ENCODE assay signal across 9 cellular contexts in genomic region chr19:50330365-50331078, GRCh38. TPM values are rescaled to one million over a fixed set of nuclear protein-coding genes. Genes with fewer than 3 reads are reported as not detected.
DNase-seq lines count a peak whose midpoint lies in the region; ATAC-seq, FAIRE-seq and TF ChIP-seq lines count a peak whose summit lies in the region.
"Had no signal": no experiment of that assay in that cellular context is flagged by ENCODE, and none has a peak within 500 bp of the region (broad histone marks: within the 10 kb centered on the region; RNA-seq: fewer than 3 reads in every experiment).

No MANE protein-coding gene starts in this region.

- peak overlapping the region; percentile 63 to 78 for H3K27ac ChIP-seq in A549
- H3K27ac ChIP-seq in SU-DHL-6 (ENCODE audit: low read depth, low read length) = peak overlapping the region; percentile 90
- peak overlapping the region; percentile 83 for H3K27ac ChIP-seq in skeletal muscle tissue (ENCODE audit: low read depth, low read length)

- peak; percentile 25; the same call in 1 of the 2 replicates for TF ChIP-seq POLR2A in A549 (IDR thresholded peaks at IDR 0.05; ENCODE audit: low read length)

- H3K9me3 ChIP-seq in A549 = 0 out of 3 replicates have a peak, but pooled peaks cover 3% of the 10 kb centered on the region
- H3K9me3 ChIP-seq in SU-DHL-6 (ENCODE audit: insufficient read depth, low read length) = no peaks in the 10 kb centered on the region
- H3K9me3 ChIP-seq in adipocyte (ENCODE audit: control insufficient read depth, low read length) = no peaks in the 10 kb centered on the region
- H3K9me3 ChIP-seq in skeletal muscle tissue (ENCODE audit: control insufficient read depth in 3 of 3, low read length in 3 of 3) = no peaks in the 10 kb centered on the region

- ATAC-seq in A549 = peak; percentile 33 to 74
- ATAC-seq in GM19397 (IDR thresholded peaks at IDR 0.05; ENCODE audit: unreplicated experiment) = no peak

- peak overlapping the region; percentile 60 for H3K4me3 ChIP-seq in A549
- H3K4me3 ChIP-seq in SU-DHL-6 (ENCODE audit: insufficient read depth, low read length, poor library complexity, severe bottlenecking) = peak overlapping the region; percentile 57
- no peak overlapping the region for H3K4me3 ChIP-seq in adipocyte (ENCODE audit: low read length)
- peak overlapping the region; percentile 66 to 76 (median 67) for H3K4me3 ChIP-seq in skeletal muscle tissue (ENCODE audit: low read length in 3 of 3)

- H3K79me2 ChIP-seq in SU-DHL-6 (ENCODE audit: insufficient read depth, low read length) = 0 out of 2 replicates have a peak, but pooled peaks cover 3% of the 10 kb centered on the region

- H3K4me2 ChIP-seq in A549 (peak overlapping the region; percentile 99), SU-DHL-6 (ENCODE audit: low read depth, low read length, poor library complexity, severe bottlenecking) (peak overlapping the region; percentile 68)

- 4% methylated on average over 45 of the region's 48 CpGs for WGBS in A549 (ENCODE audit: missing lambda C conversion rate)

- no peak overlapping the region for H2AFZ ChIP-seq in SU-DHL-6 (ENCODE audit: low read depth, low read length, severe bottlenecking)

- no peaks in the 10 kb centered on the region for H3K9me2 ChIP-seq in SU-DHL-6 (replicated peaks; ENCODE audit: insufficient read depth, low read length)

- H3K9ac ChIP-seq in SU-DHL-6 (ENCODE audit: low read length) (peak overlapping the region; percentile 63), adipocyte (ENCODE audit: low read length) (no peak overlapping the region), skeletal muscle tissue (ENCODE audit: low read depth in 1 of 3, low read length in 3 of 3) (peak overlapping the region; percentile 48 to 74 (median 61))

- TF ChIP-seq EP300 in A549 (IDR thresholded peaks at IDR 0.05) = no peak

- H3K4me1 ChIP-seq in A549 (peaks cover 42% of the 10 kb centered on the region), adipocyte (ENCODE audit: control insufficient read depth, insufficient read depth, low read length) (peaks cover 13% of the 10 kb centered on the region), skeletal muscle tissue (ENCODE audit: control insufficient read depth in 3 of 3, insufficient read depth in 3 of 3, low read length in 3 of 3) (peaks cover 41 to 62% (median 52%) of the 10 kb centered on the region in 3 donors)

- TF ChIP-seq RAD21 in A549 (conservative IDR thresholded peaks at IDR 0.05 in 1 of 2, IDR thresholded peaks at IDR 0.05 in 1 of 2) = no peak

- H3K36me3 ChIP-seq in SU-DHL-6 (ENCODE audit: low read length) = 0 out of 2 replicates have a peak, but pooled peaks cover 8% of the 10 kb centered on the region
- H3K36me3 ChIP-seq in adipocyte (ENCODE audit: control insufficient read depth, insufficient read depth, low read length, severe bottlenecking) = no peaks in the 10 kb centered on the region
- H3K36me3 ChIP-seq in skeletal muscle tissue (ENCODE audit: control insufficient read depth in 3 of 3, insufficient read depth in 3 of 3, low read length in 3 of 3) = no peaks in the 10 kb centered on the region

- POLR2A ChIA-PET in A549 (lab: Yijun Ruan, JAX) = no interaction called here

- H4K20me1 ChIP-seq in SU-DHL-6 (ENCODE audit: low read depth, low read length) = 0 out of 2 replicates have a peak, but pooled peaks cover 9% of the 10 kb centered on the region

- peak; percentile 87 to 94 for DNase-seq in A549 (ENCODE audit: low read depth in 1 of 2, low spot score in 1 of 2)
- DNase-seq in GM19238 (ENCODE audit: insufficient read length, low spot score) = peak; percentile 72
- DNase-seq in NAMALWA (ENCODE audit: low spot score) = peak; percentile 92
- peak; percentile 49 for DNase-seq in adipocyte (ENCODE audit: low read depth)
- peak; percentile 76 for DNase-seq in iPS-NIHi11 (ENCODE audit: low spot score)

- no peak for TF ChIP-seq CTCF in A549 (IDR thresholded peaks at IDR 0.05)
- TF ChIP-seq CTCF in SU-DHL-6 (IDR thresholded peaks at IDR 0.05; ENCODE audit: insufficient read depth, low read length, poor library complexity, severe bottlenecking) = no peak

- peaks cover 46% of the 10 kb centered on the region for H3F3A ChIP-seq in SU-DHL-6 (ENCODE audit: insufficient read depth)

- FAIRE-seq in A549 (lab: Jason Lieb, UNC) = no peak
- FAIRE-seq: G401.6 had no signal

- CTCF ChIA-PET in A549 (lab: Yijun Ruan, JAX) = interaction anchor here (1.1 to 1.7 kb wide), 3 partner anchors 38 to 194 kb away, joined by 4 to 6 read pairs (median 4); no protein-coding TSS in a partner anchor

- H3K27me3 ChIP-seq in SU-DHL-6 (ENCODE audit: low read length) (no peaks in the 10 kb centered on the region), adipocyte (replicated peaks; ENCODE audit: control insufficient read depth, insufficient read depth, low read length) (peaks cover 44% of the 10 kb centered on the region), skeletal muscle tissue (ENCODE audit: control insufficient read depth in 3 of 3, insufficient read depth in 3 of 3, low read length in 3 of 3) (peaks cover 14 to 36% (median 32%) of the 10 kb centered on the region in 3 donors)

TF ChIP-seq in A549, 52 proteins besides CTCF, POLR2A, EP300 and RAD21:
- TF ChIP-seq JUN (IDR thresholded peaks at IDR 0.05) (no peak), NFE2L2 (conservative IDR thresholded peaks at IDR 0.05; ENCODE audit: low read length) (no peak)

RNA-seq across cellular contexts. Expression of gene KCNC3, which starts 1.3 kb away (rescaled TPM):
- 0.17 and 0.32 TPM in 2 replicates for polyA plus RNA-seq in A549 (2011; rRNA removed)
- 0.30 and 0.41 TPM in 2 replicates for polyA plus RNA-seq in A549 (2012; cell fraction: cytosol; rRNA removed)
- polyA plus RNA-seq in A549 (2012; cell fraction: nucleus; rRNA removed) = 1.3 and 1.5 TPM in 2 replicates
- 1.0 to 1.7 TPM (median 1.4 TPM) in 3 replicates for polyA plus RNA-seq in A549 (2017; fragmentation: RNase III; extraction: RNeasy Plus Mini Kit Qiagen cat#74134 plus additional on column Dnase treatment)
- polyA minus RNA-seq in A549 (2011; rRNA and poly(A)+ RNA removed) = 0.54 and 0.83 TPM in 2 replicates
- under 0.01 TPM for total RNA-seq in skeletal muscle tissue

RNA-seq across cellular contexts. Expression of gene NAPSA, which starts 34.9 kb away (rescaled TPM):
- 1.3 and 1.7 TPM in 2 replicates for polyA plus RNA-seq in A549 (2011; rRNA removed)
- polyA plus RNA-seq in A549 (2012; cell fraction: cytosol; rRNA removed) = 1.3 and 1.4 TPM in 2 replicates
- polyA plus RNA-seq in A549 (2012; cell fraction: nucleus; rRNA removed) = 5.7 and 7.2 TPM in 2 replicates
- polyA plus RNA-seq in A549 (2017; fragmentation: RNase III; extraction: RNeasy Plus Mini Kit Qiagen cat#74134 plus additional on column Dnase treatment) = 1.5 to 2.0 TPM (median 1.7 TPM) in 3 replicates
- 1.2 and 1.8 TPM in 2 replicates for polyA minus RNA-seq in A549 (2011; rRNA and poly(A)+ RNA removed)
- not detected for total RNA-seq in skeletal muscle tissue

RNA-seq across cellular contexts. Expression of gene NR1H2, which starts 45.7 kb away (rescaled TPM):
- polyA plus RNA-seq in A549 (2011; rRNA removed) = 39.2 and 39.3 TPM in 2 replicates
- 66.5 and 83.6 TPM in 2 replicates for polyA plus RNA-seq in A549 (2012; cell fraction: cytosol; rRNA removed)
- polyA plus RNA-seq in A549 (2012; cell fraction: nucleus; rRNA removed) = 131 and 169 TPM in 2 replicates
- 52.5 to 69.7 TPM (median 67.0 TPM) in 3 replicates for polyA plus RNA-seq in A549 (2017; fragmentation: RNase III; extraction: RNeasy Plus Mini Kit Qiagen cat#74134 plus additional on column Dnase treatment)
- polyA minus RNA-seq in A549 (2011; rRNA and poly(A)+ RNA removed) = 44.5 and 46.1 TPM in 2 replicates
- 32.9 TPM for total RNA-seq in skeletal muscle tissue

RNA-seq across cellular contexts. Expression of gene POLD1, which starts 53.6 kb away (rescaled TPM):
- polyA plus RNA-seq in A549 (2011; rRNA removed) (24.2 and 26.1 TPM in 2 replicates), A549 (2017; fragmentation: RNase III; extraction: RNeasy Plus Mini Kit Qiagen cat#74134 plus additional on column Dnase treatment) (84.9 to 88.8 TPM (median 88.0 TPM) in 3 replicates)
- polyA plus RNA-seq in A549 (2012; cell fraction: cytosol; rRNA removed) = 133 and 174 TPM in 2 replicates
- 513 and 742 TPM in 2 replicates for polyA plus RNA-seq in A549 (2012; cell fraction: nucleus; rRNA removed)
- 32.4 and 73.2 TPM in 2 replicates for polyA minus RNA-seq in A549 (2011; rRNA and poly(A)+ RNA removed)
- total RNA-seq in skeletal muscle tissue = 19.8 TPM
